Comparison of ENCODE assay signal across 17 cellular contexts in the genomic region with DNA sequence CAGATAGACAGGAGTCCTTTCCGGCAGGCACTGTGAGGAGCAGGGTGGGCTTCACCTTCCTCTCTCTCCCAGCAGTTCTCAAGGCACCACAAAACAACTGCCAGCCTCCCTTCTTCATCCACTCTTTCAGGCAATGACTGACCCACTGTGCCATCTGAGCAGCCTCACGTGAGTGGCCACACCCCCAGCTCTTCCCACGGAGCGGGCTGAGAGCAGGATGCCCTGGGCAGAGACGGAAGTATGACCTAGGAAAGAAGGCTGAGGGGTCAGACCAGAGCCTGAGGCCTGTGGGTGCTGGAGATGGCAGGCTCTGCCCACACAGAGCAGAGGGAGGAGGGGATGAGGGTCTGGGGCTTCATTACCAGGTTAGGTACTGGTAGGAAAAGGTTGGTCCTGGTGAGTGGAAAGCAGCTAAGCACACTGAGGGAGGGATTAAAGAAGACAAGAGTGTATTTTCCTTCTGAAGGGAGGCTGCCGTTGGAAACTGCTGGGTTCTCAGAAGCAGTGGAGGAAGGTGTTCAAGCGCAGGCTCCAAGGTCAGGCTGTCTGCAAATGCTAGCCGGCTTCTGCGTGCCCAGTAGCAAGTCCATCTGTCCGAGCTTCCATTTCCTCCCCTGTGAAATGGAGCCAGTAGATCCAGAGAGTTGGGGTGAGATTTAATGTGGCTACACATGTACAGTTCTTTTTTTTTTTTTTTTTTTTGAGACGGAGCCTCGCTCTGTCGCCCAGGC. TPM values are rescaled to one million over a fixed set of nuclear protein-coding genes. Genes with fewer than 3 reads are reported as not detected.
DNase-seq lines count a peak whose midpoint lies in the region; ATAC-seq and TF ChIP-seq lines count a peak whose summit lies in the region.
"Had no signal": no experiment of that assay in that cellular context is flagged by ENCODE, and none has a peak within 500 bp of the region (broad histone marks: within the 10 kb centered on the region; RNA-seq: fewer than 3 reads in every experiment).

No MANE protein-coding gene starts in this region.

- H3K9me3 Mint-ChIP-seq in activated T-cell treated with anti-CD3 and anti-CD28 coated beads, Interleukin-2, amount 50 U/mL, for 72 hours: no peaks in the 10 kb centered on the region

- H3K36me3 ChIP-seq in right atrium auricular region: no peaks in the 10 kb centered on the region
- no peaks in the 10 kb centered on the region for H3K36me3 ChIP-seq in testis (ENCODE audit: low read depth, missing control alignments)
- H3K36me3 ChIP-seq: BE2C had no signal

- TF ChIP-seq CTCF in right atrium auricular region (IDR thresholded peaks at IDR 0.05): no peak
- no peak for TF ChIP-seq CTCF in testis (IDR thresholded peaks at IDR 0.05)

- ATAC-seq in Right ventricle myocardium superior (ENCODE audit: poor library complexity) (no peak), left lobe of liver (no peak)
- no peak for ATAC-seq in activated T-cell treated with anti-CD3 and anti-CD28 coated beads, Interleukin-2, amount 50 U/mL, for 72 hours (replicated peaks in 1 of 2)

- peak overlapping the region; percentile 84 to 88 for H3K4me3 Mint-ChIP-seq in activated T-cell treated with anti-CD3 and anti-CD28 coated beads, Interleukin-2, amount 50 U/mL, for 72 hours

- H3K27me3 ChIP-seq in right atrium auricular region (peaks cover 24 to 44% of the 10 kb centered on the region in 2 donors), testis (no peaks in the 10 kb centered on the region)

- no peak overlapping the region for H3K27ac Mint-ChIP-seq in activated T-cell treated with anti-CD3 and anti-CD28 coated beads, Interleukin-2, amount 50 U/mL, for 72 hours

- H3K27me3 Mint-ChIP-seq in activated T-cell treated with anti-CD3 and anti-CD28 coated beads, Interleukin-2, amount 50 U/mL, for 72 hours (ENCODE audit: low read depth): peaks cover 9% of the 10 kb centered on the region

- no peak overlapping the region for H3K4me3 ChIP-seq in right atrium auricular region
- H3K4me3 ChIP-seq in testis: no peak overlapping the region

- intact Hi-C loops in Right ventricle myocardium superior (cut with DNase I) (no loop called here), testis (cut with DNase I; ENCODE audit: low total_unique reads) (no loop called here)

- peaks cover 0 to 21% of the 10 kb centered on the region in 2 donors for H3K4me1 ChIP-seq in right atrium auricular region
- peaks cover 13% of the 10 kb centered on the region for H3K4me1 ChIP-seq in testis
- H3K4me1 ChIP-seq: BE2C had no signal

- WGBS in testis, 2 donors: 58 to 64% methylated on average over 13 of the region's 13 CpGs

- no peak for TF ChIP-seq POLR2A in testis (IDR thresholded peaks at IDR 0.05)

- peaks cover 1 to 12% of the 10 kb centered on the region in 2 donors for H3K36me3 Mint-ChIP-seq in activated T-cell treated with anti-CD3 and anti-CD28 coated beads, Interleukin-2, amount 50 U/mL, for 72 hours (ENCODE audit: insufficient read depth in 2 of 2)

- DNase-seq in Right ventricle myocardium superior (peak; percentile 27), right atrium auricular region (ENCODE audit: low spot score) (no peak), left lobe of liver (ENCODE audit: low spot score) (peak; percentile 46), testis (peak; percentile 12), COLO829 (ENCODE audit: low spot score) (no peak), NCI-H524 (lab: John Stamatoyannopoulos, UW) (no peak), NCI-H1105 treated with DMSO at 0.1 percent for 48 hours (lab: John Stamatoyannopoulos, UW) (no peak)
- no peak for DNase-seq in activated T-cell treated with anti-CD3 and anti-CD28 coated beads, Interleukin-2, amount 50 U/mL, for 72 hours
- DNase-seq: BE2C; H7; Karpas-422; NCI-H510A; stimulated activated CD4-positive, alpha-beta T cell treated with anti-CD3 and anti-CD28 coated beads, Interleukin-4, amount 100 ng/mL, for 24 hours; stimulated activated naive CD4-positive, alpha-beta T cell treated with Interleukin-2 at 50 U/mL for 16 hours; T1000 had no signal

- no peak overlapping the region for H3K27ac ChIP-seq in right atrium auricular region
- no peak overlapping the region for H3K27ac ChIP-seq in testis

- H3K9me3 ChIP-seq in right atrium auricular region: no peaks in the 10 kb centered on the region
- H3K9me3 ChIP-seq in testis: no peaks in the 10 kb centered on the region
- H3K9me3 ChIP-seq: BE2C had no signal

- H3K4me1 Mint-ChIP-seq in activated T-cell treated with anti-CD3 and anti-CD28 coated beads, Interleukin-2, amount 50 U/mL, for 72 hours (ENCODE audit: low read depth): peaks cover 67% of the 10 kb centered on the region

RNA-seq across cellular contexts. Expression of a gene that starts 4.6 kb away (rescaled TPM):
- total RNA-seq in Right ventricle myocardium superior (0.11 TPM), right atrium auricular region (under 1 TPM; 0.19 to 0.20 TPM), left lobe of liver (1.9 TPM), testis (1 to 10 TPM in 1 of 2 donors, under 1 TPM in 1; 0.31 to 2.4 TPM)
- total RNA-seq in activated T-cell treated with anti-CD3 and anti-CD28 coated beads, Interleukin-2, amount 50 U/mL, for 72 hours: 1 to 10 TPM; 1.5 to 3.2 TPM
- polyA plus RNA-seq in testis (ENCODE audit: insufficient read depth, low read depth, low replicate concordance): 0.26 TPM
- total RNA-seq: fibroblast of villous mesenchyme, renal cortical epithelial cell had no signal

RNA-seq across cellular contexts. Expression of a gene that starts 6.1 kb away (rescaled TPM):
- total RNA-seq in Right ventricle myocardium superior (6.1 TPM), right atrium auricular region (1 to 10 TPM; 4.9 to 9.4 TPM), left lobe of liver (37.0 TPM), testis (10 to 100 TPM; 26.5 to 32.5 TPM)
- total RNA-seq in activated T-cell treated with anti-CD3 and anti-CD28 coated beads, Interleukin-2, amount 50 U/mL, for 72 hours: 100 to 1,000 TPM; 161 to 273 TPM
- 8.2 TPM for polyA plus RNA-seq in testis (ENCODE audit: insufficient read depth, low read depth, low replicate concordance)

RNA-seq across cellular contexts. Expression of a gene that starts 16.5 kb away (rescaled TPM):
- total RNA-seq in Right ventricle myocardium superior: not detected
- total RNA-seq in right atrium auricular region: not detected
- not detected for total RNA-seq in activated T-cell treated with anti-CD3 and anti-CD28 coated beads, Interleukin-2, amount 50 U/mL, for 72 hours
- total RNA-seq in left lobe of liver: not detected
- total RNA-seq in testis: not detected
- not detected for polyA plus RNA-seq in testis (ENCODE audit: insufficient read depth, low read depth, low replicate concordance)
- total RNA-seq: fibroblast of villous mesenchyme, H7, renal cortical epithelial cell had no signal

RNA-seq across cellular contexts. Expression of a gene that starts 24.8 kb away (rescaled TPM):
- total RNA-seq in Right ventricle myocardium superior (194 TPM), right atrium auricular region (100 to 1,000 TPM; 120 to 296 TPM), left lobe of liver (354 TPM), testis (100 to 1,000 TPM; 119 to 169 TPM)
- 100 to 1,000 TPM; 542 to 639 TPM for total RNA-seq in activated T-cell treated with anti-CD3 and anti-CD28 coated beads, Interleukin-2, amount 50 U/mL, for 72 hours
- 283 TPM for polyA plus RNA-seq in testis (ENCODE audit: insufficient read depth, low read depth, low replicate concordance)

RNA-seq across cellular contexts. Expression of a gene that starts 31.0 kb away (rescaled TPM):
- total RNA-seq in Right ventricle myocardium superior: 83.1 TPM
- total RNA-seq in right atrium auricular region: 100 to 1,000 TPM in 1 of 2 donors, 10 to 100 TPM in 1; 82.3 to 241 TPM
- total RNA-seq in activated T-cell treated with anti-CD3 and anti-CD28 coated beads, Interleukin-2, amount 50 U/mL, for 72 hours: 100 to 1,000 TPM; 306 to 384 TPM
- total RNA-seq in left lobe of liver: 29.2 TPM
- 10 to 100 TPM; 63.1 to 93.3 TPM for total RNA-seq in testis
- polyA plus RNA-seq in testis (ENCODE audit: insufficient read depth, low read depth, low replicate concordance): 146 TPM

Comparison
In these comparisons a context has a peak if more than half of its experiments do, and no peak if none do; other contexts are left out.
1. DNase-seq: peak in Right ventricle myocardium superior (single experiment), left lobe of liver (single experiment) and testis (single experiment); none in right atrium auricular region (single experiment), activated T-cell treated with anti-CD3 and anti-CD28 coated beads, Interleukin-2, amount 50 U/mL, for 72 hours (0 of 2), COLO829 (single experiment), NCI-H524 (0 of 2) and NCI-H1105 treated with DMSO at 0.1 percent for 48 hours (single experiment).